In the genomic region with DNA sequence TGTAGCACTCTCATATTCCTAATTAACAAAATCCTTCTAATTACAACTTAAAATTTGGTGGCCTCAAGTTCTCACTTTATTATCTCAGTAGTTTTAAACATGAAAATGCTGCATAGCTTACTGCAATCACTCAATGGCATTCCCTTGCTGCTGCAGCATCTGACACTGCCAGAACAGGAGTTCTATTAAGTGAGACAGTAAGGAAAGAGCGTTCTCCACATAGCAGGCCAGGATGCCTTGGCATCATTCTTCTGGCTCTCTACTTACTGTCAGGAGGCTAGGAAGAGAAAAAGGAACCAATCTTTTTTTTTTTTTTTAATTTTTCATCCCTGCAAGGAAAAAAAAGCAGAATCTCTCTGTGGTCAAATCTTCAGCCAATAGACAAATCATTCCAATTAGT, we compare ENCODE assay signal across 9 cellular contexts. TPM values are rescaled to one million over a fixed set of nuclear protein-coding genes. Genes with fewer than 3 reads are reported as not detected.
A peak's percentile ranks its signal among the peaks of the same experiment; 100 is the strongest.
DNase-seq lines count a peak whose midpoint lies in the region; ATAC-seq and TF ChIP-seq lines count a peak whose summit lies in the region.
"Had no signal": no experiment of that assay in that cellular context is flagged by ENCODE, and none has a peak within 500 bp of the region (broad histone marks: within the 10 kb centered on the region; RNA-seq: fewer than 3 reads in every experiment).

No MANE protein-coding gene starts in this region.

- no peak for TF ChIP-seq EP300 in esophagus muscularis mucosa (IDR thresholded peaks at IDR 0.05)

- TF ChIP-seq POLR2A in Peyer's patch (IDR thresholded peaks at IDR 0.05) (no peak), esophagus muscularis mucosa (IDR thresholded peaks at IDR 0.05; ENCODE audit: low read depth) (no peak), gastrocnemius medialis (IDR thresholded peaks at IDR 0.05) (peak in 1 of 2 donors; percentile 47)

- 17% methylated on average over 1 of the region's 1 CpG for WGBS in esophagus muscularis mucosa

- DNase-seq in GM12864 (ENCODE audit: low read depth) = no peak
- no peak for DNase-seq in Peyer's patch
- DNase-seq in esophagus muscularis mucosa (ENCODE audit: extremely low spot score) = no peak
- DNase-seq in gastrocnemius medialis = peak; percentile 50 to 71
- DNase-seq in activated CD4-positive, alpha-beta T cell treated with anti-CD3 and anti-CD28 coated beads for 1 hour = no peak
- no peak for DNase-seq in NCI-H128 (lab: John Stamatoyannopoulos, UW; ENCODE audit: unreplicated experiment)

- H3K36me3 ChIP-seq in Peyer's patch = peaks cover 0 to 19% (median 0%) of the 10 kb centered on the region in 3 donors
- peaks cover 0 to 33% (median 11%) of the 10 kb centered on the region in 4 donors for H3K36me3 ChIP-seq in esophagus muscularis mucosa
- H3K36me3 ChIP-seq in gastrocnemius medialis = peaks cover 0 to 6% of the 10 kb centered on the region in 2 donors

- H3K9me3 ChIP-seq in Peyer's patch (no peaks in the 10 kb centered on the region), esophagus muscularis mucosa (no peaks in the 10 kb centered on the region), gastrocnemius medialis (no peaks in the 10 kb centered on the region)
- H3K9me3 ChIP-seq: SJSA1 had no signal

- in situ Hi-C loops in gastrocnemius medialis (cut with MboI; ENCODE audit: low sequenced_read_pairs in 4 of 4) = no loop called here

- no peaks in the 10 kb centered on the region for H3K27me3 ChIP-seq in Peyer's patch
- H3K27me3 ChIP-seq in esophagus muscularis mucosa = no peaks in the 10 kb centered on the region
- H3K27me3 ChIP-seq in gastrocnemius medialis = no peaks in the 10 kb centered on the region
- H3K27me3 ChIP-seq: SJSA1 had no signal

- intact Hi-C loops in esophagus muscularis mucosa (cut with DNase I) (loop anchor here (5.0 kb wide), 1 partner anchor 67 kb away; the partner anchor contains the start of gene COPG1), gastrocnemius medialis (cut with DNase I; ENCODE audit: low total_unique reads) (loop anchor here (5.0 kb wide), 2 partner anchors 67 to 378 kb away; partner anchors contain the start of gene COPG1)

- TF ChIP-seq CTCF in GM12864 (IDR thresholded peaks at IDR 0.05; ENCODE audit: low read depth, low read length, missing control alignments) (no peak), Peyer's patch (IDR thresholded peaks at IDR 0.05) (no peak), esophagus muscularis mucosa (IDR thresholded peaks at IDR 0.05) (no peak), gastrocnemius medialis (IDR thresholded peaks at IDR 0.05 in 4 of 5, conservative IDR thresholded peaks at IDR 0.05 in 1 of 5) (no peak)

- H3K4me3 ChIP-seq in GM12864 (ENCODE audit: low read depth, low read length) = peak overlapping the region; percentile 78; the same call in 1 of the 2 replicates
- peak overlapping the region in 2 of 4 donors; percentile 45 to 71 for H3K4me3 ChIP-seq in Peyer's patch
- H3K4me3 ChIP-seq in esophagus muscularis mucosa = peak overlapping the region; percentile 89 to 99 (median 94)
- peak overlapping the region; percentile 85 to 97 (median 95) for H3K4me3 ChIP-seq in gastrocnemius medialis
- H3K4me3 ChIP-seq: SJSA1 had no signal

- H3K4me1 ChIP-seq in Peyer's patch (peaks cover 4 to 66% (median 28%) of the 10 kb centered on the region in 4 donors), esophagus muscularis mucosa (peaks cover 67 to 84% (median 82%) of the 10 kb centered on the region in 4 donors), gastrocnemius medialis (peaks cover 60 to 64% of the 10 kb centered on the region in 2 donors)

- ATAC-seq in gastrocnemius medialis = peak; percentile 21 to 38
- no peak for ATAC-seq in esophagus mucosa
- no peak for ATAC-seq in GM18498 (IDR thresholded peaks at IDR 0.05; ENCODE audit: unreplicated experiment)

- H3K27ac ChIP-seq in Peyer's patch (peak overlapping the region in 3 of 4 donors; percentile 33 to 74 (median 54)), esophagus muscularis mucosa (replicated peaks in 1 of 4) (peak overlapping the region; percentile 73 to 100 (median 100)), gastrocnemius medialis (peak overlapping the region; percentile 96 to 100 (median 100))
- H3K27ac ChIP-seq: SJSA1 had no signal

RNA-seq across cellular contexts. Expression of gene CNBP, which starts 3.2 kb away (rescaled TPM):
- total RNA-seq in Peyer's patch (100 to 1,000 TPM; 191 to 261 (median 231) TPM), esophagus muscularis mucosa (100 to 1,000 TPM; 395 to 523 (median 469) TPM), gastrocnemius medialis (1,000 to 10,000 TPM in 2 of 4 donors, 100 to 1,000 TPM in 2; 784 to 1,263 (median 979) TPM), esophagus mucosa (236 TPM)

RNA-seq across cellular contexts. Expression of gene ISY1, which starts 19.6 kb away (rescaled TPM):
- total RNA-seq in Peyer's patch (10 to 100 TPM; 11.1 to 24.9 (median 18.2) TPM), esophagus muscularis mucosa (10 to 100 TPM; 15.4 to 26.7 (median 18.4) TPM), gastrocnemius medialis (10 to 100 TPM; 19.6 to 34.9 (median 22.3) TPM), esophagus mucosa (24.9 TPM)

RNA-seq across cellular contexts. Expression of gene RAB43, which starts 58.9 kb away (rescaled TPM):
- total RNA-seq in Peyer's patch (10 to 100 TPM in 3 of 4 donors, 1 to 10 TPM in 1; 9.1 to 18.7 (median 11.3) TPM), esophagus muscularis mucosa (10 to 100 TPM in 3 of 4 donors, 1 to 10 TPM in 1; 7.5 to 18.4 (median 17.6) TPM), gastrocnemius medialis (1 to 10 TPM; 1.1 to 3.9 (median 2.5) TPM), esophagus mucosa (7.8 TPM)

Comparison
In these comparisons a context has a peak if more than half of its experiments do, and no peak if none do; other contexts are left out.
1. DNase-seq: peak in gastrocnemius medialis (2 of 2); none in GM12864 (single experiment), Peyer's patch (0 of 3), esophagus muscularis mucosa (single experiment), activated CD4-positive, alpha-beta T cell treated with anti-CD3 and anti-CD28 coated beads for 1 hour (single experiment) and NCI-H128 (single experiment).
2. ATAC-seq: peak in gastrocnemius medialis (2 of 2); none in esophagus mucosa (single experiment) and GM18498 (single experiment).
3. Peak in every context shown above with its lines, with median percentiles within 50 percentile points of each other: H3K27ac ChIP-seq.